30 cellular contexts compared by ENCODE assay signal in genomic region chr7:154862153-154862791, GRCh38.
DNase-seq lines count a peak whose midpoint lies in the region; ATAC-seq and TF ChIP-seq lines count a peak whose summit lies in the region.
"Had no signal": no experiment of that assay in that cellular context is flagged by ENCODE, and none has a peak within 500 bp of the region (broad histone marks: within the 10 kb centered on the region; RNA-seq: fewer than 3 reads in every experiment).

No MANE protein-coding gene starts in this region.

- DNase-seq in COLO668 (lab: John Stamatoyannopoulos, UW; ENCODE audit: unreplicated experiment) (peak; percentile 52), COR-L47 (lab: John Stamatoyannopoulos, UW) (peak; percentile 55), NCI-H1105 treated with DMSO at 0.1 percent for 48 hours (lab: John Stamatoyannopoulos, UW) (peak; percentile 19), OCI-LY7 (ENCODE audit: low spot score) (peak; percentile 18), EL (no peak), SK-N-DZ (ENCODE audit: low spot score) (no peak)
- no peak for DNase-seq in activated naive CD4-positive, alpha-beta T cell treated with Interleukin-2 at 50 U/mL for 16 hours
- DNase-seq: activated CD4-positive, alpha-beta T cell treated with anti-CD3 and anti-CD28 coated beads, Interleukin-2, amount 50 U/mL, for 4 hours; activated naive CD4-positive, alpha-beta T cell treated with anti-CD3 and anti-CD28 coated beads, Interleukin-2, amount 10 ng/mL, durations not matched to agents 7 days and 5 days; activated T-cell treated with anti-CD3 and anti-CD28 coated beads, Interleukin-2, amount 50 U/mL, for 72 hours; brain microvascular endothelial cell; C1 segment of cervical spinal cord; Caco-2; foreskin fibroblast; H7; KG1; left ventricle myocardium inferior; NCI-H187 treated with DMSO at 0.1 percent for 48 hours; NCI-H446; stimulated activated naive CD4-positive, alpha-beta T cell; T-helper 17 cell had no signal

- no peaks in the 10 kb centered on the region for H4K20me1 ChIP-seq in OCI-LY7 (ENCODE audit: insufficient read depth, low read length)

- intact Hi-C loops in OCI-LY7 (cut with micrococcal nuclease; ENCODE audit: unreplicated experiment): loop anchor here (2.0 kb wide), 1 partner anchor 25 kb away; no protein-coding TSS in a partner anchor

- H3K4me1 ChIP-seq in OCI-LY7 (ENCODE audit: insufficient read depth, low read length, poor library complexity, severe bottlenecking): no peaks in the 10 kb centered on the region
- H3K4me1 ChIP-seq: Caco-2, esophagus muscularis mucosa, left ventricle myocardium inferior, neural progenitor cell, right atrium auricular region, suprapubic skin had no signal

- no peak overlapping the region for H2AFZ ChIP-seq in OCI-LY7 (ENCODE audit: low read length)
- H2AFZ ChIP-seq: neural progenitor cell, parathyroid adenoma had no signal

- H3K4me2 ChIP-seq in OCI-LY7 (ENCODE audit: low read length): no peak overlapping the region
- H3K4me2 ChIP-seq: neural progenitor cell, smooth muscle cell had no signal

- POLR2A ChIA-PET in OCI-LY7 (lab: Charles Lee): no interaction called here

- H3K9me2 ChIP-seq in OCI-LY7 (ENCODE audit: insufficient read depth, low read length): no peaks in the 10 kb centered on the region

- ATAC-seq in GM21576 (IDR thresholded peaks at IDR 0.05; ENCODE audit: unreplicated experiment): no peak
- ATAC-seq: activated T-cell treated with anti-CD3 and anti-CD28 coated beads, Interleukin-2, amount 50 U/mL, for 72 hours; T-helper 17 cell had no signal

- no peak for TF ChIP-seq CTCF in OCI-LY7 (conservative IDR thresholded peaks at IDR 0.05; ENCODE audit: low read length)

- H3K4me3 ChIP-seq in OCI-LY7 (ENCODE audit: low read depth, low read length, poor library complexity, severe bottlenecking): no peak overlapping the region
- H3K4me3 ChIP-seq: dorsolateral prefrontal cortex, esophagus muscularis mucosa, left ventricle myocardium inferior, neural progenitor cell, right atrium auricular region, smooth muscle cell, suprapubic skin had no signal

- BruUV-seq in OCI-LY7 (replicated peaks; lab: Mats Ljungman, UMichigan): no TSS peak

- CTCF ChIA-PET in OCI-LY7 (lab: Charles Lee; ENCODE audit: unreplicated experiment): no interaction called here

- no peaks in the 10 kb centered on the region for H3K79me2 ChIP-seq in OCI-LY7 (ENCODE audit: insufficient read depth, low read depth, low read length)
- H3K79me2 ChIP-seq: parathyroid adenoma had no signal

- no peaks in the 10 kb centered on the region for H3K36me3 ChIP-seq in OCI-LY7 (ENCODE audit: insufficient read depth, low read length)
- H3K36me3 ChIP-seq: brain microvascular endothelial cell, left ventricle myocardium inferior, neural progenitor cell, right atrium auricular region, suprapubic skin had no signal

- H3K9me3 ChIP-seq in OCI-LY7 (ENCODE audit: low read length): no peaks in the 10 kb centered on the region
- H3K9me3 ChIP-seq: Caco-2, esophagus muscularis mucosa, left ventricle myocardium inferior, right atrium auricular region, suprapubic skin had no signal

- H3K27ac ChIP-seq in OCI-LY7 (ENCODE audit: low read depth, low read length, poor library complexity, severe bottlenecking): no peak overlapping the region
- H3K27ac ChIP-seq: brain microvascular endothelial cell, esophagus muscularis mucosa, HL-60, left ventricle myocardium inferior, neural progenitor cell, parathyroid adenoma, right atrium auricular region, suprapubic skin had no signal

Comparison
In these comparisons a context has a peak if more than half of its experiments do, and no peak if none do; other contexts are left out.
1. DNase-seq: peak in COLO668 (single experiment), COR-L47 (single experiment), NCI-H1105 treated with DMSO at 0.1 percent for 48 hours (single experiment) and OCI-LY7 (single experiment); none in EL (single experiment), activated naive CD4-positive, alpha-beta T cell treated with Interleukin-2 at 50 U/mL for 16 hours (single experiment) and SK-N-DZ (single experiment).